3 cellular contexts compared by ENCODE assay signal in the genomic region with DNA sequence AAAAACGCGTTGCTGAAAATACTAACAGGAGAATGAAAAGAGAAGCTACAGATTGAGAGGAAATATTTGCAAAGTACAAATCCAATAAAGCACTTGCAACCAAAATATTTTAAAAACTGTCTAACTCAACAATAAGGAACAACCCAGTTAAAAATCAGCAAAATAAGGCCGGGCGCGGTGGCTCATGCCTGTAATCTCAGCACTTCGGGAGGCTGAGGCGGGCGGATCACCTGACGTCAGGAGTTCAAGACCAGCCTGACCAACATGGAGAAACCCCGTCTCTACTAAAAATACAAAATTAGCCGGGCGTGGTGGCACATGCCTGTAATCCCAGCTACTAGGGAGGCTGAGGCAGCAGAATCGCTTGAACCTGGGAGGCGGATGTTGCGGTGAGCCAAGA.
DNase-seq lines count a peak whose midpoint lies in the region; ATAC-seq lines count a peak whose summit lies in the region.
"Not testable (repeated sequence)": the region's sequence is repeated elsewhere in the genome, so short reads cannot be mapped to it uniquely, and the experiment has no call there.

No MANE protein-coding gene starts in this region.

- not testable (repeated sequence) for H3K27me3 ChIP-seq in right cardiac atrium (ENCODE audit: control insufficient read depth, insufficient read depth)

- DNase-seq in Right ventricle myocardium inferior (ENCODE audit: missing footprints) = peak; percentile 54
- peak; percentile 21 for DNase-seq in Right ventricle myocardium superior
- DNase-seq in right cardiac atrium = peak in 2 of 3 donors; percentile 5 to 28

- H3K4me3 ChIP-seq in right cardiac atrium (ENCODE audit: low read length) = not testable (repeated sequence)

- intact Hi-C loops in Right ventricle myocardium inferior (cut with DNase I); Right ventricle myocardium superior (cut with DNase I); right cardiac atrium (cut with DNase I): not testable (repeated sequence)

- H3K27ac ChIP-seq in right cardiac atrium (ENCODE audit: low read length) = not testable (repeated sequence)

- 92% methylated on average over 15 of the region's 15 CpGs for whole genome bisulfite sequencing in right cardiac atrium

- not testable (repeated sequence) for H3K4me1 ChIP-seq in right cardiac atrium (ENCODE audit: control insufficient read depth, insufficient read depth, low read length)

- not testable (repeated sequence) for H3K9me3 ChIP-seq in right cardiac atrium (ENCODE audit: control insufficient read depth, low read length)

- not testable (repeated sequence) for ATAC-seq in Right ventricle myocardium inferior; Right ventricle myocardium superior (ENCODE audit: poor library complexity); right cardiac atrium
